In genomic region chr2:36245632-36246031, GRCh38 we compare ENCODE assay signal across 18 cellular contexts.
DNase-seq lines count a peak whose midpoint lies in the region; ATAC-seq, FAIRE-seq and TF ChIP-seq lines count a peak whose summit lies in the region.
"Had no signal": no experiment of that assay in that cellular context is flagged by ENCODE, and none has a peak within 500 bp of the region (broad histone marks: within the 10 kb centered on the region; RNA-seq: fewer than 3 reads in every experiment).

No MANE protein-coding gene starts in this region.

- TF ChIP-seq CTCF in CD4-positive, alpha-beta T cell (IDR thresholded peaks at IDR 0.05): no peak
- TF ChIP-seq CTCF in HL-60 (IDR thresholded peaks at IDR 0.05; ENCODE audit: insufficient read depth, low read length) (no peak), GM12878 (IDR thresholded peaks at IDR 0.05 in 2 of 3, conservative IDR thresholded peaks at IDR 0.05 in 1 of 3; ENCODE audit: control insufficient read depth in 2 of 3, extremely low read depth in 1 of 3, insufficient read depth in 1 of 3, low read depth in 3 of 3, low read length in 3 of 3) (no peak)

- H3K27ac ChIP-seq in CD4-positive, alpha-beta T cell (ENCODE audit: low read depth, low read length): no peak overlapping the region
- H3K27ac ChIP-seq in HL-60 (replicated peaks): peak overlapping the region; percentile 78
- H3K27ac ChIP-seq in GM12878 (ENCODE audit: control insufficient read depth, insufficient read depth): peak overlapping the region; percentile 19; the same call in 1 of the 2 replicates
- H3K27ac ChIP-seq: heart left ventricle had no signal

- no peaks in the 10 kb centered on the region for H3K79me2 ChIP-seq in GM12878 (ENCODE audit: control insufficient read depth, insufficient read depth, low read length)

- H3K27me3 Mint-ChIP-seq in CD4-positive, alpha-beta T cell: no peaks in the 10 kb centered on the region
- H3K27me3 Mint-ChIP-seq: memory B cell had no signal

- no peaks in the 10 kb centered on the region for H3K9me3 Mint-ChIP-seq in CD4-positive, alpha-beta T cell
- H3K9me3 Mint-ChIP-seq: memory B cell had no signal

- no peaks in the 10 kb centered on the region for H3K27me3 ChIP-seq in CD4-positive, alpha-beta T cell (ENCODE audit: control insufficient read depth, insufficient read depth, low read length)
- H3K27me3 ChIP-seq in HL-60 (ENCODE audit: insufficient read depth, poor library complexity, severe bottlenecking): no peaks in the 10 kb centered on the region
- H3K27me3 ChIP-seq in GM12878 (replicated peaks in 1 of 2; ENCODE audit: control insufficient read depth in 2 of 2, insufficient read depth in 2 of 2, low read length in 1 of 2): no peaks in the 10 kb centered on the region
- H3K27me3 ChIP-seq: heart left ventricle had no signal

- H3K9ac ChIP-seq in GM12878 (ENCODE audit: control insufficient read depth, insufficient read depth, low read length): no peak overlapping the region

- no TSS peak for BruUV-seq in GM12878 (replicated peaks; lab: Mats Ljungman, UMichigan)

- TF ChIP-seq RAD21 in GM12878 (IDR thresholded peaks at IDR 0.05; ENCODE audit: insufficient read depth, low read depth, low read length): no peak

- RAD21 ChIA-PET in GM12878 (lab: Charles Lee; ENCODE audit: unreplicated experiment): interaction anchor here (1.1 kb wide), 1 partner anchor 9 kb away, joined by 6 read pairs; no protein-coding TSS in a partner anchor

- no peak for TF ChIP-seq EP300 in GM12878 (IDR thresholded peaks at IDR 0.05; ENCODE audit: borderline replicate concordance in 1 of 2, control insufficient read depth in 1 of 2, low read depth in 2 of 2, low read length in 2 of 2)

- TF ChIP-seq POLR2A in GM12878 (IDR thresholded peaks at IDR 0.05; ENCODE audit: low read depth, low read length): no peak

- CTCF ChIA-PET in CD4-positive, alpha-beta T cell (lab: Charles Lee): interaction anchor here (0.8 kb wide), 1 partner anchor 12 kb away, joined by 3 read pairs; no protein-coding TSS in a partner anchor
- CTCF ChIA-PET in GM12878 (lab: Yijun Ruan, JAX): interaction anchor here (1.6 kb wide), 1 partner anchor 10 kb away, joined by 7 read pairs; no protein-coding TSS in a partner anchor

- intact Hi-C loops in CD4-positive, alpha-beta T cell (cut with DNase I, micrococcal nuclease): loop anchor here in 1 of 2 experiments (10.0 kb wide), 1 partner anchor 349 kb away; the partner anchor contains the start of gene FEZ2
- intact Hi-C loops in GM12878 (cut with micrococcal nuclease; ENCODE audit: unreplicated experiment): no loop called here

- in situ Hi-C loops in GM12878 (cut with MboI): no loop called here

- peaks cover 31% of the 10 kb centered on the region for H3K4me1 ChIP-seq in GM12878 (ENCODE audit: control insufficient read depth, insufficient read depth, low read length)
- H3K4me1 ChIP-seq: heart left ventricle had no signal

- H3K4me3 ChIP-seq in HL-60 (replicated peaks; ENCODE audit: insufficient read depth, low read length): no peak overlapping the region
- no peak overlapping the region for H3K4me3 ChIP-seq in GM12878
- H3K4me3 ChIP-seq: heart left ventricle, MG63 had no signal

- peak overlapping the region; percentile 32 for H3K4me3 Mint-ChIP-seq in CD4-positive, alpha-beta T cell
- H3K4me3 Mint-ChIP-seq: memory B cell, neural crest cell had no signal

- no peaks in the 10 kb centered on the region for H3K9me3 ChIP-seq in CD4-positive, alpha-beta T cell (ENCODE audit: control insufficient read depth, low read length)
- H3K9me3 ChIP-seq in GM12878 (replicated peaks; ENCODE audit: control insufficient read depth, insufficient read depth, low read length): no peaks in the 10 kb centered on the region; the same call in 2 of the 3 replicates
- H3K9me3 ChIP-seq: heart left ventricle, MG63 had no signal

- H3K4me2 ChIP-seq in GM12878 (ENCODE audit: control insufficient read depth, insufficient read depth): no peak overlapping the region

- H3K27ac Mint-ChIP-seq in CD4-positive, alpha-beta T cell: no peak overlapping the region
- H3K27ac Mint-ChIP-seq: memory B cell had no signal

- WGBS in GM12878 (ENCODE audit: insufficient coverage, insufficient replicate concordance, low lambda C conversion rate, missing lambda C conversion rate): 6% methylated on average over 1 of the region's 1 CpG

- no peak for FAIRE-seq in GM12878 (lab: Jason Lieb, UNC)
- FAIRE-seq: bronchial epithelial cell, islet of Langerhans had no signal

- H4K20me1 ChIP-seq in GM12878 (ENCODE audit: control insufficient read depth, insufficient read depth): no peaks in the 10 kb centered on the region

- DNase-seq in CD4-positive, alpha-beta T cell: no peak
- DNase-seq in HL-60 (ENCODE audit: low read depth in 1 of 2, low spot score in 1 of 2) (peak; percentile 7 to 62), SKM-1 (lab: John Stamatoyannopoulos, UW; ENCODE audit: unreplicated experiment) (peak; percentile 37), GM12878 (ENCODE audit: low read depth, low spot score) (no peak), DMS53 (lab: John Stamatoyannopoulos, UW) (no peak)
- DNase-seq in activated CD8-positive, alpha-beta memory T cell treated with anti-CD3 and anti-CD28 coated beads, Interleukin-2, amount 50 U/mL, for 4 hours: no peak
- DNase-seq: activated CD4-positive, alpha-beta T cell treated with anti-CD3 and anti-CD28 coated beads for 4 hours; effector CD4-positive, alpha-beta T cell; heart left ventricle; MG63; NCI-H82; retina; stimulated activated CD4-positive, alpha-beta T cell treated with anti-CD3 and anti-CD28 coated beads, Interleukin-15, amount 100 ng/mL, for 24 hours had no signal

- peaks cover 73% of the 10 kb centered on the region for H3K4me1 Mint-ChIP-seq in CD4-positive, alpha-beta T cell (ENCODE audit: low read depth)

- no peak for ATAC-seq in CD4-positive, alpha-beta T cell (ENCODE audit: poor library complexity)
- peak; percentile 10 for ATAC-seq in GM12878
- no peak for ATAC-seq in GM18517 (IDR thresholded peaks at IDR 0.05; ENCODE audit: unreplicated experiment)
- ATAC-seq: heart left ventricle had no signal

- no peaks in the 10 kb centered on the region for H3K36me3 Mint-ChIP-seq in CD4-positive, alpha-beta T cell (ENCODE audit: low read depth)
- H3K36me3 Mint-ChIP-seq: memory B cell had no signal

- POLR2A ChIA-PET in CD4-positive, alpha-beta T cell (lab: Charles Lee): interaction anchor here (1.1 kb wide), 1 partner anchor 107 kb away, joined by 3 read pairs; no protein-coding TSS in a partner anchor
- POLR2A ChIA-PET in GM12878 (lab: Charles Lee): interaction anchor here (1.1 kb wide), 1 partner anchor 9 kb away, joined by 3 read pairs; no protein-coding TSS in a partner anchor

- H3K36me3 ChIP-seq in GM12878 (ENCODE audit: control insufficient read depth in 2 of 2, insufficient read depth in 2 of 2, low read length in 1 of 2): no peaks in the 10 kb centered on the region
- H3K36me3 ChIP-seq: heart left ventricle, MG63 had no signal

- SMC1A ChIA-PET in GM12878 (lab: Charles Lee; ENCODE audit: uncharacterized antibody, unreplicated experiment): interaction anchor here (1.5 to 2.4 kb wide), 4 partner anchors 11 to 837 kb away, joined by 3 to 12 read pairs (median 4); no protein-coding TSS in a partner anchor

- H2AFZ ChIP-seq in GM12878 (ENCODE audit: control insufficient read depth, low read depth, low read length): peak overlapping the region; percentile 47; the same call in 1 of the 2 replicates

TF ChIP-seq in GM12878, 131 proteins besides CTCF, POLR2A, EP300 and RAD21:
- TF ChIP-seq ZZZ3 (IDR thresholded peaks at IDR 0.05; ENCODE audit: control insufficient read depth, insufficient read length, low read depth) (no peak), HDAC2 (IDR thresholded peaks at IDR 0.05) (no peak), NR2F1 (conservative IDR thresholded peaks at IDR 0.05) (0 out of 2 replicates have a peak, but pooled peaks have one; percentile 20)

Comparison
In these comparisons a context has a peak if more than half of its experiments do, and no peak if none do; other contexts are left out.
1. DNase-seq: peak in HL-60 (2 of 2) and SKM-1 (single experiment); none in CD4-positive, alpha-beta T cell (0 of 10), GM12878 (single experiment), DMS53 (single experiment) and activated CD8-positive, alpha-beta memory T cell treated with anti-CD3 and anti-CD28 coated beads, Interleukin-2, amount 50 U/mL, for 4 hours (single experiment).